ENCODE assay signal across 8 cellular contexts in the genomic region with DNA sequence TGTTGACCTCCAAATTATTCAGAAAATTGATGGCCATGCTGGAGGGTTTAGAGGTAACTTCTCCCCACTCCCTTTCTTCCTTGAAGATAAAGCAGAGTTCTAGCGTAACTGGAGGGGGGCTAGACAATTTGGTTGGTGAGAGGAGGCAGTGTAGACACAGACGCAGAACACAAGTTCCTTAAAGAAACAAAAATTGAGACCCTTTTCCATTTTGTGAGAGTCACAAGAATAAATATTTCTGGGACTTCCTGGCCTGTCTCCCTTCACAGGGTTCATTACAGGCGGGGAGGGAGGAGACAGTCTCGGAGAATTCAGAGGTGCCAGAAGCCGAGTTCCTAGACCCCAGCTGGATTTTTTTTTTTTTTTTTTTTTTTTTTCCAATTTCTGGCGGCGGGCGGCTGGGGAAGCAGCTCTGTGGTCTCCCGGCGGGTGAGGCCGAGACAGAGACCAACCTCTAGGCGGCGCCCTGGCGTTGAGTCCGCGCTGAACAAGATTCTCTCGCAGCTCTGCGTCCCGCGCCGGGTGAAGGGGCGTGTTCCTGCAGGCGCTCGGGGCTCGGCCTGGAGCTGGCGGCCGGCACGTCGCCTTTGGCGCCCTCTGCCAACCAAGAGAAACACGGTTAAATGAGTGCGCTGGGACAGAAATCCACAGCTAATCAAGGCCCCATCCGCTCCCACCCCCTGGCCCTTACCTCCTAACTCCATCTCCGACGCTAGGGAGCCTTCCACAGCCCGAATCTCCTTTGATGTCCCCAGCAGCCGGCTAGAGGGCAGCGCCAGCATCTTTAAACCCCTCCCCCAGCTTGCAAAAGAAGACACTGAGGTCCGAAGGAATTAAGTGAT. TPM values are rescaled to one million over a fixed set of nuclear protein-coding genes. Genes with fewer than 3 reads are reported as not detected.
A peak's percentile ranks its signal among the peaks of the same experiment; 100 is the strongest.
DNase-seq lines count a peak whose midpoint lies in the region; ATAC-seq, FAIRE-seq and TF ChIP-seq lines count a peak whose summit lies in the region.

No MANE protein-coding gene starts in this region.

- H3K9me3 ChIP-seq in OCI-LY1 (ENCODE audit: low read length) (no peaks in the 10 kb centered on the region), small intestine (ENCODE audit: control insufficient read depth, low read depth) (no peaks in the 10 kb centered on the region)

- H3K36me3 ChIP-seq in OCI-LY1 (ENCODE audit: insufficient read depth, low read length) = no peaks in the 10 kb centered on the region
- H3K36me3 ChIP-seq in small intestine (ENCODE audit: control insufficient read depth in 2 of 2, insufficient read depth in 2 of 2, low read length in 2 of 2) = no peaks in the 10 kb centered on the region

- no peaks in the 10 kb centered on the region for H3K79me2 ChIP-seq in OCI-LY1 (ENCODE audit: insufficient read depth, low read length)

- H3K27ac ChIP-seq in OCI-LY1 (ENCODE audit: low read depth, low read length, poor library complexity, severe bottlenecking) (no peak overlapping the region), small intestine (ENCODE audit: low read depth in 1 of 2, low read length in 1 of 2) (no peak overlapping the region)

- H3K4me1 ChIP-seq in OCI-LY1 (ENCODE audit: insufficient read depth, low read length, severe bottlenecking) (no peaks in the 10 kb centered on the region), small intestine (ENCODE audit: control insufficient read depth in 2 of 2, insufficient read depth in 1 of 2, low read depth in 1 of 2, low read length in 1 of 2) (peaks cover 0 to 2% of the 10 kb centered on the region in 2 donors)

- no peak overlapping the region for H3K9ac ChIP-seq in OCI-LY1 (ENCODE audit: low read length)

- H3K27me3 ChIP-seq in OCI-LY1 (ENCODE audit: insufficient read depth, low read length) (peaks cover 6% of the 10 kb centered on the region; the same call in 1 of the 2 replicates), small intestine (ENCODE audit: control insufficient read depth in 2 of 2, insufficient read depth in 2 of 2, low read length in 2 of 2) (peaks cover 5 to 70% of the 10 kb centered on the region in 2 donors)

- H3K9me3 Mint-ChIP-seq in activated T-helper 1 cell treated with anti-CD3 and anti-CD28 coated beads, Interleukin-12 subunit alpha, Interleukin-12 subunit beta, Interleukin-2, Interleukin-4 antibody, amounts not matched to agents 30 ng/mL and 10 ng/mL and 1 ng/mL, durations not matched to agents 14 hours and 24 hours and 36 hours = no peaks in the 10 kb centered on the region

- no peaks in the 10 kb centered on the region for H3K9me2 ChIP-seq in OCI-LY1 (ENCODE audit: low read depth, low read length)

- peak; percentile 67 for ATAC-seq in HG02642 (IDR thresholded peaks at IDR 0.05; ENCODE audit: poor library complexity, unreplicated experiment)
- peak; percentile 65 for ATAC-seq in Right ventricle myocardium superior (ENCODE audit: poor library complexity)
- ATAC-seq in GM19328 (IDR thresholded peaks at IDR 0.05; ENCODE audit: unreplicated experiment) = no peak
- no peak for ATAC-seq in HG02571 (IDR thresholded peaks at IDR 0.05; ENCODE audit: unreplicated experiment)

- peaks cover 90% of the 10 kb centered on the region for H3K27me3 Mint-ChIP-seq in activated T-helper 1 cell treated with anti-CD3 and anti-CD28 coated beads, Interleukin-12 subunit alpha, Interleukin-12 subunit beta, Interleukin-2, Interleukin-4 antibody, amounts not matched to agents 30 ng/mL and 10 ng/mL and 1 ng/mL, durations not matched to agents 14 hours and 24 hours and 36 hours (ENCODE audit: insufficient read depth)

- H3K4me3 ChIP-seq in OCI-LY1 (ENCODE audit: low read depth, low read length, poor library complexity, severe bottlenecking) (no peak overlapping the region), small intestine (ENCODE audit: low read depth in 1 of 2, low read length in 2 of 2) (no peak overlapping the region)

- peaks cover 12% of the 10 kb centered on the region for H3K4me1 Mint-ChIP-seq in activated T-helper 1 cell treated with anti-CD3 and anti-CD28 coated beads, Interleukin-12 subunit alpha, Interleukin-12 subunit beta, Interleukin-2, Interleukin-4 antibody, amounts not matched to agents 30 ng/mL and 10 ng/mL and 1 ng/mL, durations not matched to agents 14 hours and 24 hours and 36 hours (ENCODE audit: low read depth)

- no peak overlapping the region for H2AFZ ChIP-seq in OCI-LY1 (ENCODE audit: low read length)

- no peak for FAIRE-seq in small intestine (lab: Jason Lieb, UNC)

- DNase-seq in CMK (ENCODE audit: low read depth) (peak; percentile 79), Right ventricle myocardium superior (peak; percentile 76), small intestine (peak; percentile 29)
- peak; percentile 52 for DNase-seq in activated T-helper 1 cell treated with anti-CD3 and anti-CD28 coated beads, Interleukin-12 subunit alpha, Interleukin-12 subunit beta, Interleukin-2, Interleukin-4 antibody, amounts not matched to agents 30 ng/mL and 10 ng/mL and 1 ng/mL, durations not matched to agents 14 hours and 24 hours and 36 hours (ENCODE audit: low spot score)

- no peaks in the 10 kb centered on the region for H3K36me3 Mint-ChIP-seq in activated T-helper 1 cell treated with anti-CD3 and anti-CD28 coated beads, Interleukin-12 subunit alpha, Interleukin-12 subunit beta, Interleukin-2, Interleukin-4 antibody, amounts not matched to agents 30 ng/mL and 10 ng/mL and 1 ng/mL, durations not matched to agents 14 hours and 24 hours and 36 hours (ENCODE audit: low read depth)

- H3K4me2 ChIP-seq in OCI-LY1 (ENCODE audit: low read length) = no peak overlapping the region

- no peaks in the 10 kb centered on the region for H3F3A ChIP-seq in OCI-LY1 (ENCODE audit: insufficient read depth, low read length)

- intact Hi-C loops in activated T-helper 1 cell treated with anti-CD3 and anti-CD28 coated beads, Interleukin-12 subunit alpha, Interleukin-12 subunit beta, Interleukin-2, Interleukin-4 antibody, amounts not matched to agents 30 ng/mL and 10 ng/mL and 1 ng/mL, durations not matched to agents 14 hours and 24 hours and 36 hours (cut with micrococcal nuclease) = loop anchor here (5.0 kb wide), 1 partner anchor 111 kb away; no protein-coding TSS in a partner anchor
- intact Hi-C loops in Right ventricle myocardium superior (cut with DNase I) = no loop called here

- 4 to 10% (median 5%) methylated on average over 38 to 39 of the region's 39 CpGs for WGBS in small intestine, 3 donors

- no peaks in the 10 kb centered on the region for H4K20me1 ChIP-seq in OCI-LY1 (ENCODE audit: insufficient read depth, low read length)

- no peak overlapping the region for H3K4me3 Mint-ChIP-seq in activated T-helper 1 cell treated with anti-CD3 and anti-CD28 coated beads, Interleukin-12 subunit alpha, Interleukin-12 subunit beta, Interleukin-2, Interleukin-4 antibody, amounts not matched to agents 30 ng/mL and 10 ng/mL and 1 ng/mL, durations not matched to agents 14 hours and 24 hours and 36 hours

- H3K27ac Mint-ChIP-seq in activated T-helper 1 cell treated with anti-CD3 and anti-CD28 coated beads, Interleukin-12 subunit alpha, Interleukin-12 subunit beta, Interleukin-2, Interleukin-4 antibody, amounts not matched to agents 30 ng/mL and 10 ng/mL and 1 ng/mL, durations not matched to agents 14 hours and 24 hours and 36 hours = no peak overlapping the region

- TF ChIP-seq CTCF in OCI-LY1 (IDR thresholded peaks at IDR 0.05; ENCODE audit: low read length) = peak; percentile 59

RNA-seq across cellular contexts. Expression of gene HOXB9, which starts 10.2 kb away (rescaled TPM):
- 0.27 and 0.39 TPM in 2 replicates for total RNA-seq in activated T-helper 1 cell treated with anti-CD3 and anti-CD28 coated beads, Interleukin-12 subunit alpha, Interleukin-12 subunit beta, Interleukin-2, Interleukin-4 antibody, amounts not matched to agents 30 ng/mL and 10 ng/mL and 1 ng/mL, durations not matched to agents 14 hours and 24 hours and 36 hours
- total RNA-seq in Right ventricle myocardium superior = not detected
- polyA plus RNA-seq in small intestine = under 1 TPM in 2 of 3 donors, not detected in 1; 0.07 to 0.54 TPM

RNA-seq across cellular contexts. Expression of gene HOXB8, which starts 21.3 kb away (rescaled TPM):
- not detected in 2 replicates for total RNA-seq in activated T-helper 1 cell treated with anti-CD3 and anti-CD28 coated beads, Interleukin-12 subunit alpha, Interleukin-12 subunit beta, Interleukin-2, Interleukin-4 antibody, amounts not matched to agents 30 ng/mL and 10 ng/mL and 1 ng/mL, durations not matched to agents 14 hours and 24 hours and 36 hours
- not detected for total RNA-seq in Right ventricle myocardium superior
- polyA plus RNA-seq in small intestine = under 1 TPM in 1 of 3 donors, not detected in 2; 0.12 TPM

RNA-seq across cellular contexts. Expression of gene HOXB7, which starts 25.6 kb away (rescaled TPM):
- 0.49 and 0.51 TPM in 2 replicates for total RNA-seq in activated T-helper 1 cell treated with anti-CD3 and anti-CD28 coated beads, Interleukin-12 subunit alpha, Interleukin-12 subunit beta, Interleukin-2, Interleukin-4 antibody, amounts not matched to agents 30 ng/mL and 10 ng/mL and 1 ng/mL, durations not matched to agents 14 hours and 24 hours and 36 hours
- 0.22 TPM for total RNA-seq in Right ventricle myocardium superior
- 1 to 10 TPM in 2 of 3 donors, not detected in 1; 4.3 to 4.9 TPM for polyA plus RNA-seq in small intestine

RNA-seq across cellular contexts. Expression of gene HOXB6, which starts 31.6 kb away (rescaled TPM):
- 0.71 and 0.99 TPM in 2 replicates for total RNA-seq in activated T-helper 1 cell treated with anti-CD3 and anti-CD28 coated beads, Interleukin-12 subunit alpha, Interleukin-12 subunit beta, Interleukin-2, Interleukin-4 antibody, amounts not matched to agents 30 ng/mL and 10 ng/mL and 1 ng/mL, durations not matched to agents 14 hours and 24 hours and 36 hours
- 0.78 TPM for total RNA-seq in Right ventricle myocardium superior
- 1 to 10 TPM in 2 of 3 donors, under 1 TPM in 1; 0.45 to 6.9 (median 1.1) TPM for polyA plus RNA-seq in small intestine

RNA-seq across cellular contexts. Expression of gene HOXB5, which starts 42.8 kb away (rescaled TPM):
- 0.10 TPM in 1 of 2 replicates, not detected in the other for total RNA-seq in activated T-helper 1 cell treated with anti-CD3 and anti-CD28 coated beads, Interleukin-12 subunit alpha, Interleukin-12 subunit beta, Interleukin-2, Interleukin-4 antibody, amounts not matched to agents 30 ng/mL and 10 ng/mL and 1 ng/mL, durations not matched to agents 14 hours and 24 hours and 36 hours
- total RNA-seq in Right ventricle myocardium superior = 0.13 TPM
- polyA plus RNA-seq in small intestine = 1 to 10 TPM in 1 of 3 donors, not detected in 2; 5.8 TPM

Comparison
In these comparisons a context has a peak if more than half of its experiments do, and no peak if none do; other contexts are left out.
1. DNase-seq: peak in every context shown above with its lines; median percentile 79 in CMK; 76 in Right ventricle myocardium superior; 52 in activated T-helper 1 cell treated with anti-CD3 and anti-CD28 coated beads, Interleukin-12 subunit alpha, Interleukin-12 subunit beta, Interleukin-2, Interleukin-4 antibody, amounts not matched to agents 30 ng/mL and 10 ng/mL and 1 ng/mL, durations not matched to agents 14 hours and 24 hours and 36 hours; 29 in small intestine.
2. ATAC-seq: peak in HG02642 (single experiment) and Right ventricle myocardium superior (single experiment); none in GM19328 (single experiment) and HG02571 (single experiment).